ENCODE assay signal across 1 cellular context in the genomic region with DNA sequence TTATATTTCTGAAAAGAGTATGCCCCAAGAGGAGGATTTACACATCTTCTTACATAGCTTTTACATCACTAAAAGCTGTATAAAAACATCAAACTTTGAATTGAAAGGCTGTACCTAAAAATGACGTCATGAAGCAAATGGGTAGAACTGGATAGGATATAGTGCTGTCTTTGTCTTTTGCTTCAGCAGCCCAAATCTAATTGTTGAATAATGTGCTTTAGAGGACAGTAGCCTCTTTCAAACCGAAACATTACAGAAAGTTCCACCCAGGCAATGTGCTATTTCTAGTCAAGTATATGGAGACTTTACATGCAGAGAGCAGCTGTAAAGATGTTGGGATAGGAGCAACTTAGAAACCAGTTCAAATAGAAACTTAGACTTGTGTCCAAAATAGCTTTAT.
TF ChIP-seq lines count a peak whose summit lies in the region.

No MANE protein-coding gene starts in this region.

TF ChIP-seq in K562, 482 proteins besides CTCF, POLR2A, EP300 and RAD21 (continued from another document):
- peak; percentile 16; the same call in 1 of the 2 replicates for TF ChIP-seq ATF7 (IDR thresholded peaks at IDR 0.05)
- no peak for TF ChIP-seq ARHGAP35 (IDR thresholded peaks at IDR 0.05; ENCODE audit: partially characterized antibody)
- TF ChIP-seq, protein P1, sequence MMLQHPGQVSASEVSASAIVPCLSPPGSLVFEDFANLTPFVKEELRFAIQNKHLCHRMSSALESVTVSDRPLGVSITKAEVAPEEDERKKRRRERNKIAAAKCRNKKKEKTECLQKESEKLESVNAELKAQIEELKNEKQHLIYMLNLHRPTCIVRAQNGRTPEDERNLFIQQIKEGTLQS (IDR thresholded peaks at IDR 0.05), result peak; percentile 54; the same call in 1 of the 2 replicates
- TF ChIP-seq, protein P1 (CRISPR knock-in tag; conservative IDR thresholded peaks at IDR 0.05), result no peak
- TF ChIP-seq SMARCA5 (IDR thresholded peaks at IDR 0.05), result no peak
- TF ChIP-seq, protein P2, sequence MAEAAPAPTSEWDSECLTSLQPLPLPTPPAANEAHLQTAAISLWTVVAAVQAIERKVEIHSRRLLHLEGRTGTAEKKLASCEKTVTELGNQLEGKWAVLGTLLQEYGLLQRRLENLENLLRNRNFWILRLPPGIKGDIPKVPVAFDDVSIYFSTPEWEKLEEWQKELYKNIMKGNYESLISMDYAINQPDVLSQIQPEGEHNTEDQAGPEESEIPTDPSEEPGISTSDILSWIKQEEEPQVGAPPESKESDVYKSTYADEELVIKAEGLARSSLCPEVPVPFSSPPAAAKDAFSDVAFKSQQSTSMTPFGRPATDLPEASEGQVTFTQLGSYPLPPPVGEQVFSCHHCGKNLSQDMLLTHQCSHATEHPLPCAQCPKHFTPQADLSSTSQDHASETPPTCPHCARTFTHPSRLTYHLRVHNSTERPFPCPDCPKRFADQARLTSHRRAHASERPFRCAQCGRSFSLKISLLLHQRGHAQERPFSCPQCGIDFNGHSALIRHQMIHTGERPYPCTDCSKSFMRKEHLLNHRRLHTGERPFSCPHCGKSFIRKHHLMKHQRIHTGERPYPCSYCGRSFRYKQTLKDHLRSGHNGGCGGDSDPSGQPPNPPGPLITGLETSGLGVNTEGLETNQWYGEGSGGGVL (CRISPR knock-in tag; IDR thresholded peaks at IDR 0.05), result no peak
- no peak for TF ChIP-seq HDAC6 (IDR thresholded peaks at IDR 0.05; ENCODE audit: low read depth, low read length)
